ENCODE assay signal across 8 cellular contexts in genomic region chr3:192957441-192957951, GRCh38. TPM values are rescaled to one million over a fixed set of nuclear protein-coding genes. Genes with fewer than 3 reads are reported as not detected.
DNase-seq lines count a peak whose midpoint lies in the region; ATAC-seq lines count a peak whose summit lies in the region.

No MANE protein-coding gene starts in this region.

- intact Hi-C loops in Right ventricle myocardium inferior (cut with DNase I): no loop called here
- intact Hi-C loops in cardiac septum (cut with DNase I): loop anchor here (5.0 kb wide), 1 partner anchor 40 kb away; the partner anchor contains the start of gene MB21D2

- H3K36me3 Mint-ChIP-seq in activated naive CD8-positive, alpha-beta T cell treated with anti-CD3 and anti-CD28 coated beads, Interleukin-2, amount 50 U/mL, for 24 hours (ENCODE audit: low read depth): peaks cover 2% of the 10 kb centered on the region

- H3K4me3 Mint-ChIP-seq in activated naive CD8-positive, alpha-beta T cell treated with anti-CD3 and anti-CD28 coated beads, Interleukin-2, amount 50 U/mL, for 24 hours: no peak overlapping the region

- ATAC-seq in Right ventricle myocardium inferior (peak; percentile 98), GM21723 (IDR thresholded peaks at IDR 0.05; ENCODE audit: unreplicated experiment) (no peak), GM18867 (IDR thresholded peaks at IDR 0.05; ENCODE audit: unreplicated experiment) (no peak), HG03469 (IDR thresholded peaks at IDR 0.05; ENCODE audit: unreplicated experiment) (no peak)
- peak; percentile 77 for ATAC-seq in activated naive CD8-positive, alpha-beta T cell treated with anti-CD3 and anti-CD28 coated beads, Interleukin-2, amount 50 U/mL, for 24 hours

- H3K4me1 Mint-ChIP-seq in activated naive CD8-positive, alpha-beta T cell treated with anti-CD3 and anti-CD28 coated beads, Interleukin-2, amount 50 U/mL, for 24 hours: peaks cover 20% of the 10 kb centered on the region

- H3K27ac Mint-ChIP-seq in activated naive CD8-positive, alpha-beta T cell treated with anti-CD3 and anti-CD28 coated beads, Interleukin-2, amount 50 U/mL, for 24 hours: peak overlapping the region; percentile 79

- DNase-seq in Right ventricle myocardium inferior (ENCODE audit: missing footprints) (peak; percentile 54), cardiac septum (ENCODE audit: low spot score) (no peak), kidney tubule cell (ENCODE audit: low spot score) (peak; percentile 37), ureter (ENCODE audit: low spot score) (peak; percentile 46)
- peak; percentile 4 for DNase-seq in activated naive CD8-positive, alpha-beta T cell treated with anti-CD3 and anti-CD28 coated beads, Interleukin-2, amount 50 U/mL, for 24 hours

- H3K9me3 Mint-ChIP-seq in activated naive CD8-positive, alpha-beta T cell treated with anti-CD3 and anti-CD28 coated beads, Interleukin-2, amount 50 U/mL, for 24 hours: peaks cover 8% of the 10 kb centered on the region

- peaks cover 2% of the 10 kb centered on the region for H3K27me3 Mint-ChIP-seq in activated naive CD8-positive, alpha-beta T cell treated with anti-CD3 and anti-CD28 coated beads, Interleukin-2, amount 50 U/mL, for 24 hours

RNA-seq across cellular contexts. Expression of gene MB21D2, which starts 39.8 kb away (rescaled TPM):
- 2.1 TPM for total RNA-seq in Right ventricle myocardium inferior
- total RNA-seq in cardiac septum: 3.2 TPM
- total RNA-seq in ureter: 8.7 TPM

Comparison
In these comparisons a context has a peak if more than half of its experiments do, and no peak if none do; other contexts are left out.
1. ATAC-seq: peak in Right ventricle myocardium inferior (single experiment) and activated naive CD8-positive, alpha-beta T cell treated with anti-CD3 and anti-CD28 coated beads, Interleukin-2, amount 50 U/mL, for 24 hours (single experiment); none in GM21723 (single experiment), GM18867 (single experiment) and HG03469 (single experiment).